1 cellular context compared by ENCODE assay signal in the genomic region with DNA sequence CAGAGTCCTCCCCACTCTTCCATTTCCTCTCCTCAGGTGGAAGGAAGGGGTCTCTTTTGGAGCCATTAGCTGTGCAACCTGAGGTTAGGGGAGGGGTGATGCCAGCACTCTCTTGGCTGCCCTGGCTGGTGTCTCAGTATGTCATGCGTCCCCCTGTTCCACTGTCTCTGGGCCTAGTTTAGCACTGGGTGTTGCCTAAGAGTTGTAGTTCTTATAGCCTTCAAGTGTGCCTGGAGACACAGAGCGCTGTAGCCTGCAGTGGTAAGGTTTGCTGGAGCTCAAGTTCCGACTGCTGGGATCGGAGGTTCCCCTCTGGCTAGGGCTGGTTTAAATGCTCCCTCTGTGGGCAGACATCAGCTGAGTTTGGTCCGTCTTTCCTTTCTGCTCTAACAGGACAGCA.
TF ChIP-seq lines count a peak whose summit lies in the region.

No MANE protein-coding gene starts in this region.

TF ChIP-seq in GM23338, 12 proteins besides CTCF, POLR2A, EP300 and RAD21:
- no peak for TF ChIP-seq ETS1 (IDR thresholded peaks at IDR 0.05)
- TF ChIP-seq EZH2 (IDR thresholded peaks at IDR 0.05; ENCODE audit: low read depth, unreplicated experiment) = no peak
- TF ChIP-seq ZNF331 (CRISPR knock-in tag; IDR thresholded peaks at IDR 0.05; ENCODE audit: low read depth) = no peak
- TF ChIP-seq POLR2AphosphoS5 (IDR thresholded peaks at IDR 0.05; ENCODE audit: low read depth) = no peak
- no peak for TF ChIP-seq JUNB (IDR thresholded peaks at IDR 0.05; ENCODE audit: unreplicated experiment)
- no peak for TF ChIP-seq ZNF114 (CRISPR knock-in tag; IDR thresholded peaks at IDR 0.05)
- no peak for TF ChIP-seq ZNF462 (CRISPR knock-in tag; IDR thresholded peaks at IDR 0.05)
- TF ChIP-seq STAT1 (IDR thresholded peaks at IDR 0.05; ENCODE audit: unreplicated experiment) = no peak
- no peak for TF ChIP-seq NANOG (IDR thresholded peaks at IDR 0.05; ENCODE audit: borderline replicate concordance)
- TF ChIP-seq CREB1 (CRISPR knock-in tag; IDR thresholded peaks at IDR 0.05; ENCODE audit: low read depth) = no peak
- TF ChIP-seq, protein P1, sequence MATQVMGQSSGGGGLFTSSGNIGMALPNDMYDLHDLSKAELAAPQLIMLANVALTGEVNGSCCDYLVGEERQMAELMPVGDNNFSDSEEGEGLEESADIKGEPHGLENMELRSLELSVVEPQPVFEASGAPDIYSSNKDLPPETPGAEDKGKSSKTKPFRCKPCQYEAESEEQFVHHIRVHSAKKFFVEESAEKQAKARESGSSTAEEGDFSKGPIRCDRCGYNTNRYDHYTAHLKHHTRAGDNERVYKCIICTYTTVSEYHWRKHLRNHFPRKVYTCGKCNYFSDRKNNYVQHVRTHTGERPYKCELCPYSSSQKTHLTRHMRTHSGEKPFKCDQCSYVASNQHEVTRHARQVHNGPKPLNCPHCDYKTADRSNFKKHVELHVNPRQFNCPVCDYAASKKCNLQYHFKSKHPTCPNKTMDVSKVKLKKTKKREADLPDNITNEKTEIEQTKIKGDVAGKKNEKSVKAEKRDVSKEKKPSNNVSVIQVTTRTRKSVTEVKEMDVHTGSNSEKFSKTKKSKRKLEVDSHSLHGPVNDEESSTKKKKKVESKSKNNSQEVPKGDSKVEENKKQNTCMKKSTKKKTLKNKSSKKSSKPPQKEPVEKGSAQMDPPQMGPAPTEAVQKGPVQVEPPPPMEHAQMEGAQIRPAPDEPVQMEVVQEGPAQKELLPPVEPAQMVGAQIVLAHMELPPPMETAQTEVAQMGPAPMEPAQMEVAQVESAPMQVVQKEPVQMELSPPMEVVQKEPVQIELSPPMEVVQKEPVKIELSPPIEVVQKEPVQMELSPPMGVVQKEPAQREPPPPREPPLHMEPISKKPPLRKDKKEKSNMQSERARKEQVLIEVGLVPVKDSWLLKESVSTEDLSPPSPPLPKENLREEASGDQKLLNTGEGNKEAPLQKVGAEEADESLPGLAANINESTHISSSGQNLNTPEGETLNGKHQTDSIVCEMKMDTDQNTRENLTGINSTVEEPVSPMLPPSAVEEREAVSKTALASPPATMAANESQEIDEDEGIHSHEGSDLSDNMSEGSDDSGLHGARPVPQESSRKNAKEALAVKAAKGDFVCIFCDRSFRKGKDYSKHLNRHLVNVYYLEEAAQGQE (IDR thresholded peaks at IDR 0.05; ENCODE audit: unreplicated experiment) = no peak
